2 cellular contexts compared by ENCODE assay signal in genomic region chr18:48534364-48534763, GRCh38.
TF ChIP-seq lines count a peak whose summit lies in the region.

No MANE protein-coding gene starts in this region.

TF ChIP-seq in A549, 52 proteins besides CTCF, POLR2A, EP300 and RAD21:
- TF ChIP-seq ESRRA (IDR thresholded peaks at IDR 0.05; ENCODE audit: borderline replicate concordance, low read length) (no peak), BHLHE40 (IDR thresholded peaks at IDR 0.05; ENCODE audit: low read depth, low read length) (no peak), HOXB13 (CRISPR knock-in tag; IDR thresholded peaks at IDR 0.05; ENCODE audit: low read depth) (no peak), E2F6 (IDR thresholded peaks at IDR 0.05; ENCODE audit: borderline replicate concordance, low read depth) (no peak), FOXS1 (CRISPR knock-in tag; IDR thresholded peaks at IDR 0.05) (no peak), EHMT2 (IDR thresholded peaks at IDR 0.05; ENCODE audit: low read depth) (no peak), FOSL2 (IDR thresholded peaks at IDR 0.05) (no peak), FOSL2 (CRISPR knock-in tag; IDR thresholded peaks at IDR 0.05) (no peak), MYC (IDR thresholded peaks at IDR 0.05; ENCODE audit: borderline replicate concordance, low read length) (no peak), NR3C1 (IDR thresholded peaks at IDR 0.05) (no peak), PHF8 (IDR thresholded peaks at IDR 0.05; ENCODE audit: borderline replicate concordance, low read depth) (no peak), PBX3 (IDR thresholded peaks at IDR 0.05) (no peak), NPAS2 (CRISPR knock-in tag; IDR thresholded peaks at IDR 0.05; ENCODE audit: borderline replicate concordance) (no peak), ZSCAN20 (CRISPR knock-in tag; IDR thresholded peaks at IDR 0.05) (no peak)
TF ChIP-seq in A549: peak in this region for 0.

TF ChIP-seq in IMR-90, 13 proteins besides CTCF, POLR2A, EP300 and RAD21:
- peak; percentile 56 for TF ChIP-seq FOS (IDR thresholded peaks at IDR 0.05; ENCODE audit: low read depth, low read length)
- no peak for TF ChIP-seq CEBPB (IDR thresholded peaks at IDR 0.05; ENCODE audit: low read depth, low read length)
- TF ChIP-seq NFE2L2 (IDR thresholded peaks at IDR 0.05; ENCODE audit: low read depth, low read length): no peak
- TF ChIP-seq CHD1 (IDR thresholded peaks at IDR 0.05; ENCODE audit: low read depth, low read length): no peak
- TF ChIP-seq BHLHE40 (IDR thresholded peaks at IDR 0.05; ENCODE audit: low read depth, low read length): 0 out of 2 replicates have a peak, but pooled peaks have one; percentile 34
- no peak for TF ChIP-seq MXI1 (IDR thresholded peaks at IDR 0.05; ENCODE audit: borderline replicate concordance, low read depth, low read length)
